In genomic region chr1:226072347-226072746, GRCh38 we compare ENCODE assay signal across 1 cellular context.
TF ChIP-seq lines count a peak whose summit lies in the region.

No MANE protein-coding gene starts in this region.

TF ChIP-seq in GM23338, 12 proteins besides CTCF, POLR2A, EP300 and RAD21 (continued from another document):
- no peak for TF ChIP-seq ZNF462 (CRISPR knock-in tag; IDR thresholded peaks at IDR 0.05)
- no peak for TF ChIP-seq REST (IDR thresholded peaks at IDR 0.05; ENCODE audit: unreplicated experiment)
- TF ChIP-seq ETS1 (IDR thresholded peaks at IDR 0.05): no peak
- no peak for TF ChIP-seq EZH2 (IDR thresholded peaks at IDR 0.05; ENCODE audit: low read depth, unreplicated experiment)
